12 cellular contexts compared by ENCODE assay signal in genomic region chr2:232446266-232446777, GRCh38. TPM values are rescaled to one million over a fixed set of nuclear protein-coding genes. Genes with fewer than 3 reads are reported as not detected.
DNase-seq lines count a peak whose midpoint lies in the region; ATAC-seq, FAIRE-seq and TF ChIP-seq lines count a peak whose summit lies in the region.
"Not testable (repeated sequence)": the region's sequence is repeated elsewhere in the genome, so short reads cannot be mapped to it uniquely, and the experiment has no call there.
"Had no signal": no experiment of that assay in that cellular context is flagged by ENCODE, and none has a peak within 500 bp of the region (broad histone marks: within the 10 kb centered on the region; RNA-seq: fewer than 3 reads in every experiment).

No MANE protein-coding gene starts in this region.

- not testable (repeated sequence) for H2AFZ ChIP-seq in HepG2 (ENCODE audit: low read length); neural progenitor cell (replicated peaks)

- H3K79me2 ChIP-seq in HepG2 (ENCODE audit: insufficient read depth, low read length); neural progenitor cell (ENCODE audit: low read depth): not testable (repeated sequence)

- H4K20me1 ChIP-seq in HepG2 (ENCODE audit: insufficient read depth, low read length); neural progenitor cell (ENCODE audit: low read depth): not testable (repeated sequence)

- H3F3A ChIP-seq in neural progenitor cell (ENCODE audit: low read depth) = not testable (repeated sequence)

- TF ChIP-seq EP300 in Ishikawa (IDR thresholded peaks at IDR 0.05; ENCODE audit: borderline replicate concordance); HepG2 (IDR thresholded peaks at IDR 0.05; ENCODE audit: low read depth in 2 of 2, low read length in 2 of 2); HepG2 (CRISPR knock-in tag; IDR thresholded peaks at IDR 0.05; ENCODE audit: borderline replicate concordance); upper lobe of left lung (IDR thresholded peaks at IDR 0.05): not testable (repeated sequence)

- ATAC-seq in SK-N-SH treated with all-trans-retinoic acid at 6 μM for 48 hours = peak; percentile 74
- ATAC-seq in HepG2 = peak; percentile 45
- peak in 1 of 2 donors; percentile 16 for ATAC-seq in upper lobe of left lung (ENCODE audit: low FRiP score in 2 of 2)

- H3K4me1 Mint-ChIP-seq in neural progenitor cell = peaks cover 21% of the 10 kb centered on the region

- TF ChIP-seq POLR2A in esophagus squamous epithelium (IDR thresholded peaks at IDR 0.05); HepG2 (IDR thresholded peaks at IDR 0.05; ENCODE audit: insufficient read depth in 1 of 2, low read depth in 2 of 2, low read length in 2 of 2); upper lobe of left lung (IDR thresholded peaks at IDR 0.05): not testable (repeated sequence)

- not testable (repeated sequence) for H3K4me3 ChIP-seq in GM06990 (replicated peaks; ENCODE audit: low read depth, low read length); astrocyte of the spinal cord (ENCODE audit: low read depth, low read length); esophagus squamous epithelium; HepG2 (replicated peaks in 1 of 3; ENCODE audit: insufficient read depth in 1 of 3, low read depth in 2 of 3, low read length in 3 of 3); neural progenitor cell; upper lobe of left lung

- H3K36me3 ChIP-seq in GM06990 (ENCODE audit: control insufficient read depth, insufficient read depth, low read length); esophagus squamous epithelium; HepG2 (replicated peaks in 1 of 2; ENCODE audit: control insufficient read depth in 1 of 2, insufficient read depth in 2 of 2, low read length in 2 of 2); neural progenitor cell; upper lobe of left lung: not testable (repeated sequence)

- CTCF ChIA-PET in HepG2 (lab: Yijun Ruan, JAX; ENCODE audit: low intra/inter-chr PET ratio, low total read pairs) = interaction anchor here (0.9 kb wide), 1 partner anchor 76 kb away, joined by 3 read pairs; no protein-coding TSS in a partner anchor

- in situ Hi-C loops in astrocyte of the spinal cord (cut with HindIII; ENCODE audit: low sequenced_read_pairs); HepG2 (cut with HindIII; ENCODE audit: extremely low pct_ligation_motif_present, low pct_unique_long_range_greater_than_20kb): not testable (repeated sequence)

- H3K9me3 ChIP-seq in esophagus squamous epithelium; HepG2 (ENCODE audit: low read length); neural progenitor cell (ENCODE audit: low read depth); upper lobe of left lung: not testable (repeated sequence)

- not testable (repeated sequence) for H3K4me3 Mint-ChIP-seq in neural progenitor cell

- 70% methylated on average over 2 of the region's 9 CpGs; no CpG with 5 or more reads in 1 of the 2 donors for WGBS in esophagus squamous epithelium, 2 donors
- WGBS in HepG2 (ENCODE audit: low lambda C conversion rate) = 69% methylated on average over 2 of the region's 9 CpGs
- WGBS in upper lobe of left lung, 2 donors = 33% methylated on average over 6 of the region's 9 CpGs; no CpG with 5 or more reads in 1 of the 2 donors

- FAIRE-seq in HepG2 (lab: Jason Lieb, UNC) = not testable (repeated sequence)

- H3K27me3 ChIP-seq in GM06990 (replicated peaks; ENCODE audit: control insufficient read depth, insufficient read depth, low read length); esophagus squamous epithelium; upper lobe of left lung: not testable (repeated sequence)
- H3K27me3 ChIP-seq in HepG2 (ENCODE audit: control insufficient read depth in 1 of 2, insufficient read depth in 2 of 2, low read length in 2 of 2) = peaks cover 7 to 30% of the 10 kb centered on the region in 2 experiments; a peak in 4 of 5 replicates
- H3K27me3 ChIP-seq in neural progenitor cell = peaks cover 16% of the 10 kb centered on the region

- not testable (repeated sequence) for H3K9ac ChIP-seq in HepG2 (ENCODE audit: insufficient read depth, low read depth, low read length); neural progenitor cell

- peak; percentile 12; the same call in 1 of the 2 replicates for TF ChIP-seq RAD21 in Ishikawa (IDR thresholded peaks at IDR 0.05; ENCODE audit: low read depth)
- not testable (repeated sequence) for TF ChIP-seq RAD21 in HepG2 (CRISPR knock-in tag; IDR thresholded peaks at IDR 0.05)

- DNase-seq in GM06990 (ENCODE audit: extremely low read depth, insufficient read length); astrocyte of the spinal cord (ENCODE audit: low read depth, low spot score); esophagus squamous epithelium (lab: John Stamatoyannopoulos, UW); HepG2 (ENCODE audit: low spot score); neural progenitor cell (ENCODE audit: low spot score): not testable (repeated sequence)
- DNase-seq in upper lobe of left lung = peak in 1 of 2 donors; percentile 47

- H3K4me2 ChIP-seq in HepG2 (ENCODE audit: low read depth, low read length); neural progenitor cell: not testable (repeated sequence)

- intact Hi-C loops in esophagus squamous epithelium (cut with DNase I) (loop anchor here (5.0 kb wide), 1 partner anchor 76 kb away; the partner anchor contains the start of gene PRSS56), HepG2 (cut with micrococcal nuclease; ENCODE audit: unreplicated experiment) (loop anchor here (5.0 kb wide), 1 partner anchor 76 kb away; the partner anchor contains the start of gene PRSS56)

- not testable (repeated sequence) for H3K27me3 Mint-ChIP-seq in neural progenitor cell (ENCODE audit: insufficient read depth, low read depth)

- TF ChIP-seq CTCF in GM06990 (IDR thresholded peaks at IDR 0.05; ENCODE audit: insufficient read depth, low read length, poor library complexity, severe bottlenecking) = peak; percentile 55
- peak; percentile 29 for TF ChIP-seq CTCF in astrocyte of the spinal cord (IDR thresholded peaks at IDR 0.05; ENCODE audit: low read depth, low read length)
- peak in 4 of 6 experiments; percentile 8 to 51 (median 34) for TF ChIP-seq CTCF in esophagus squamous epithelium (IDR thresholded peaks at IDR 0.05)
- peak; percentile 63 for TF ChIP-seq CTCF in HepG2 (CRISPR knock-in tag; IDR thresholded peaks at IDR 0.05)
- peak; percentile 39 for TF ChIP-seq CTCF in neural progenitor cell (IDR thresholded peaks at IDR 0.05)
- TF ChIP-seq CTCF in upper lobe of left lung (IDR thresholded peaks at IDR 0.05) = peak in 4 of 6 experiments; percentile 31 to 60 (median 35)

- H3K36me3 Mint-ChIP-seq in neural progenitor cell = not testable (repeated sequence)

- H3K9me3 Mint-ChIP-seq in neural progenitor cell = not testable (repeated sequence)

- not testable (repeated sequence) for H3K27ac ChIP-seq in esophagus squamous epithelium; HepG2 (ENCODE audit: extremely low read length, insufficient read depth, low read length); neural progenitor cell; upper lobe of left lung

- POLR2A ChIA-PET in HepG2 (lab: Yijun Ruan, JAX) = not testable (repeated sequence)

- H3K27ac Mint-ChIP-seq in neural progenitor cell = not testable (repeated sequence)

- H3K4me1 ChIP-seq in esophagus squamous epithelium, neural progenitor cell, upper lobe of left lung: not testable (repeated sequence)
- peaks cover 21% of the 10 kb centered on the region for H3K4me1 ChIP-seq in HepG2 (ENCODE audit: insufficient read depth, low read length)

- BruUV-seq in HepG2 (replicated peaks; lab: Mats Ljungman, UMichigan) = not testable (repeated sequence)

RNA-seq across cellular contexts. Expression of gene ALPI, which starts 9.6 kb away (rescaled TPM):
- not detected for total RNA-seq in esophagus squamous epithelium
- not detected in 2 replicates for total RNA-seq in HepG2 (2016; rRNA removed; fragmentation: Illumina TruSeq; extraction: Trizol)
- not detected in 2 replicates for total RNA-seq in HepG2 (2016; cell fraction: cytosol; rRNA removed; fragmentation: Illumina TruSeq; extraction: Trizol; ENCODE audit: low read depth)
- total RNA-seq in HepG2 (2016; cell fraction: insoluble cytoplasmic fraction; rRNA removed; fragmentation: Illumina TruSeq; extraction: Trizol) = not detected in 2 replicates
- total RNA-seq in HepG2 (2016; cell fraction: membrane; rRNA removed; fragmentation: Illumina TruSeq; extraction: Trizol) = not detected in 2 replicates
- not detected in 2 replicates for total RNA-seq in HepG2 (2016; cell fraction: nucleus; rRNA removed; fragmentation: Illumina TruSeq; extraction: Trizol)
- 0.03 TPM in 1 of 2 replicates, not detected in the other for polyA plus RNA-seq in HepG2 (2011; rRNA removed)
- 0.03 and 0.05 TPM in 2 replicates for polyA plus RNA-seq in HepG2 (2011; cell fraction: cytosol; rRNA removed)
- 0.07 TPM in 1 of 2 replicates, not detected in the other for polyA plus RNA-seq in HepG2 (2011; cell fraction: nucleus; rRNA removed)
- not detected in 2 replicates for polyA plus RNA-seq in HepG2 (2012)
- not detected in 2 replicates for polyA plus RNA-seq in HepG2 (2016; cell fraction: cytosol; fragmentation: Illumina TruSeq; extraction: Trizol; ENCODE audit: low read depth)
- polyA plus RNA-seq in HepG2 (2016; cell fraction: insoluble cytoplasmic fraction; fragmentation: Illumina TruSeq; extraction: Trizol; ENCODE audit: low read depth) = not detected in 2 replicates
- not detected in 2 replicates for polyA plus RNA-seq in HepG2 (2016; cell fraction: membrane; fragmentation: Illumina TruSeq; extraction: Trizol; ENCODE audit: low read depth)
- polyA plus RNA-seq in HepG2 (2016; cell fraction: nucleus; fragmentation: Illumina TruSeq; extraction: Trizol; ENCODE audit: insufficient read depth, low read depth) = not detected in 2 replicates
- polyA minus RNA-seq in HepG2 (2011; rRNA and poly(A)+ RNA removed; ENCODE audit: low replicate concordance) = 0.42 TPM in 1 of 2 replicates, not detected in the other
- not detected in 2 replicates for polyA minus RNA-seq in HepG2 (2011; cell fraction: cytosol; rRNA and poly(A)+ RNA removed)
- polyA minus RNA-seq in HepG2 (2011; cell fraction: nucleus; rRNA and poly(A)+ RNA removed) = not detected in 2 replicates
- not detected in 2 replicates for total RNA-seq in neural progenitor cell (ENCODE audit: low replicate concordance)
- total RNA-seq in upper lobe of left lung = not detected
- total RNA-seq: aorta, mononuclear cell, SJSA1 had no signal
- polyA plus RNA-seq: esophagus had no signal

RNA-seq across cellular contexts. Expression of gene ALPG, which starts 39.7 kb away (rescaled TPM):
- total RNA-seq in esophagus squamous epithelium = not detected
- not detected in 2 replicates for total RNA-seq in HepG2 (2016; rRNA removed; fragmentation: Illumina TruSeq; extraction: Trizol)
- not detected in 2 replicates for total RNA-seq in HepG2 (2016; cell fraction: cytosol; rRNA removed; fragmentation: Illumina TruSeq; extraction: Trizol; ENCODE audit: low read depth)
- not detected in 2 replicates for total RNA-seq in HepG2 (2016; cell fraction: insoluble cytoplasmic fraction; rRNA removed; fragmentation: Illumina TruSeq; extraction: Trizol)
- not detected in 2 replicates for total RNA-seq in HepG2 (2016; cell fraction: membrane; rRNA removed; fragmentation: Illumina TruSeq; extraction: Trizol)
- not detected in 2 replicates for total RNA-seq in HepG2 (2016; cell fraction: nucleus; rRNA removed; fragmentation: Illumina TruSeq; extraction: Trizol)
- not detected in 2 replicates for polyA plus RNA-seq in HepG2 (2011; rRNA removed)
- not detected in 2 replicates for polyA plus RNA-seq in HepG2 (2011; cell fraction: cytosol; rRNA removed)
- polyA plus RNA-seq in HepG2 (2011; cell fraction: nucleus; rRNA removed) = not detected in 2 replicates
- polyA plus RNA-seq in HepG2 (2012) = not detected in 2 replicates
- polyA plus RNA-seq in HepG2 (2016; cell fraction: cytosol; fragmentation: Illumina TruSeq; extraction: Trizol; ENCODE audit: low read depth) = not detected in 2 replicates
- not detected in 2 replicates for polyA plus RNA-seq in HepG2 (2016; cell fraction: insoluble cytoplasmic fraction; fragmentation: Illumina TruSeq; extraction: Trizol; ENCODE audit: low read depth)
- polyA plus RNA-seq in HepG2 (2016; cell fraction: membrane; fragmentation: Illumina TruSeq; extraction: Trizol; ENCODE audit: low read depth) = not detected in 2 replicates
- not detected in 2 replicates for polyA plus RNA-seq in HepG2 (2016; cell fraction: nucleus; fragmentation: Illumina TruSeq; extraction: Trizol; ENCODE audit: insufficient read depth, low read depth)
- 0.12 TPM in 1 of 2 replicates, not detected in the other for polyA minus RNA-seq in HepG2 (2011; rRNA and poly(A)+ RNA removed; ENCODE audit: low replicate concordance)
- not detected in 2 replicates for polyA minus RNA-seq in HepG2 (2011; cell fraction: cytosol; rRNA and poly(A)+ RNA removed)
- not detected in 2 replicates for polyA minus RNA-seq in HepG2 (2011; cell fraction: nucleus; rRNA and poly(A)+ RNA removed)
- not detected in 2 replicates for total RNA-seq in neural progenitor cell (ENCODE audit: low replicate concordance)
- total RNA-seq in upper lobe of left lung = 1 to 10 TPM in 3 of 6 donors, under 1 TPM in 1, not detected in 2; 0.91 to 2.3 (median 1.4) TPM
- total RNA-seq: aorta, mononuclear cell had no signal
- polyA plus RNA-seq: aorta, esophagus had no signal

RNA-seq across cellular contexts. Expression of gene ECEL1, which starts 41.3 kb away (rescaled TPM):
- under 1 TPM in 1 of 4 donors, not detected in 3; 0.19 TPM for total RNA-seq in esophagus squamous epithelium
- not detected in 2 replicates for total RNA-seq in HepG2 (2016; rRNA removed; fragmentation: Illumina TruSeq; extraction: Trizol)
- total RNA-seq in HepG2 (2016; cell fraction: cytosol; rRNA removed; fragmentation: Illumina TruSeq; extraction: Trizol; ENCODE audit: low read depth) = not detected in 2 replicates
- total RNA-seq in HepG2 (2016; cell fraction: insoluble cytoplasmic fraction; rRNA removed; fragmentation: Illumina TruSeq; extraction: Trizol) = not detected in 2 replicates
- total RNA-seq in HepG2 (2016; cell fraction: membrane; rRNA removed; fragmentation: Illumina TruSeq; extraction: Trizol) = not detected in 2 replicates
- total RNA-seq in HepG2 (2016; cell fraction: nucleus; rRNA removed; fragmentation: Illumina TruSeq; extraction: Trizol) = not detected in 2 replicates
- not detected in 2 replicates for polyA plus RNA-seq in HepG2 (2011; rRNA removed)
- polyA plus RNA-seq in HepG2 (2011; cell fraction: cytosol; rRNA removed) = 0.06 TPM in 1 of 2 replicates, not detected in the other
- 0.05 TPM in 1 of 2 replicates, not detected in the other for polyA plus RNA-seq in HepG2 (2011; cell fraction: nucleus; rRNA removed)
- not detected in 2 replicates for polyA plus RNA-seq in HepG2 (2012)
- polyA plus RNA-seq in HepG2 (2016; cell fraction: cytosol; fragmentation: Illumina TruSeq; extraction: Trizol; ENCODE audit: low read depth) = not detected in 2 replicates
- not detected in 2 replicates for polyA plus RNA-seq in HepG2 (2016; cell fraction: insoluble cytoplasmic fraction; fragmentation: Illumina TruSeq; extraction: Trizol; ENCODE audit: low read depth)
- not detected in 2 replicates for polyA plus RNA-seq in HepG2 (2016; cell fraction: membrane; fragmentation: Illumina TruSeq; extraction: Trizol; ENCODE audit: low read depth)
- polyA plus RNA-seq in HepG2 (2016; cell fraction: nucleus; fragmentation: Illumina TruSeq; extraction: Trizol; ENCODE audit: insufficient read depth, low read depth) = not detected in 2 replicates
- not detected in 2 replicates for polyA minus RNA-seq in HepG2 (2011; rRNA and poly(A)+ RNA removed; ENCODE audit: low replicate concordance)
- polyA minus RNA-seq in HepG2 (2011; cell fraction: cytosol; rRNA and poly(A)+ RNA removed) = not detected in 2 replicates
- not detected in 2 replicates for polyA minus RNA-seq in HepG2 (2011; cell fraction: nucleus; rRNA and poly(A)+ RNA removed)
- total RNA-seq in neural progenitor cell (ENCODE audit: low replicate concordance) = 0.84 and 3.8 TPM in 2 replicates
- under 1 TPM in 2 of 6 donors, not detected in 4; 0.14 to 0.40 TPM for total RNA-seq in upper lobe of left lung
- total RNA-seq: mononuclear cell, SJSA1 had no signal
- polyA plus RNA-seq: aorta had no signal
